10 cellular contexts compared by ENCODE assay signal in the genomic region with DNA sequence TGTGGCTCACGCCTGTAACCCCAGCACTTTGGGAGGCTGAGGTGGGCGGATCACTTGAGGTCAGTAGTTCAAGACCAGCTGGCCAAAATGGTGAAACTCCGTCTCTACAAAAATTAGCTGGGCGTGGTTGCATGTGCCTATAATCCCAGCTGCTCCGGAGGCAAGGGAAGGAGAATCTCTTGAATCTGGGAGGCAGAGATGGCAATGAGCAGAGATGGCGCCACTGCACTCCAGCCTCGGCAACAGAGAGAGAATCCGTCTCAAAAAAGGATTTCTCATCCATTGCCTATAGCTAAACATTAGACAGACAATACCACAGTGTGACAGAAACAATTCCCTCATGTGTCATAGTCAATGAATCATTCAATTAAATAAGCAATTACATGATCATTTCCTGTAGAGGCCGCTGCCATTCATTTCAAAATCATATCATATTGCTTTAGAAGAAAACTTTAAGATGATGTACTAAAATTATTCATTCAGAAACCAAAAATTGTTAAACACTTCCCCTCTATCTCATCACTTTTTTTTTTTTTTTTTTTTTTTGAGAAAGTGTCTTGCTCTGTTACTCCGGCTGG.
DNase-seq lines count a peak whose midpoint lies in the region; ATAC-seq, FAIRE-seq and TF ChIP-seq lines count a peak whose summit lies in the region.
"Had no signal": no experiment of that assay in that cellular context is flagged by ENCODE, and none has a peak within 500 bp of the region (broad histone marks: within the 10 kb centered on the region; RNA-seq: fewer than 3 reads in every experiment).

No MANE protein-coding gene starts in this region.

- peak; percentile 32 to 53 (median 40) for ATAC-seq in natural killer cell
- ATAC-seq in GM21717 (IDR thresholded peaks at IDR 0.05; ENCODE audit: unreplicated experiment), result no peak
- ATAC-seq in GM18867 (IDR thresholded peaks at IDR 0.05; ENCODE audit: unreplicated experiment), result no peak
- ATAC-seq: heart left ventricle had no signal

- no peak overlapping the region for H3K4me3 Mint-ChIP-seq in natural killer cell

- TF ChIP-seq CTCF in astrocyte of the cerebellum (IDR thresholded peaks at IDR 0.05; ENCODE audit: low read depth, low read length, missing control alignments) (peak; percentile 8), natural killer cell (IDR thresholded peaks at IDR 0.05) (no peak)

- FAIRE-seq in HTR-8/SVneo (lab: Jason Lieb, UNC), result no peak

- intact Hi-C loops in natural killer cell (cut with micrococcal nuclease), result loop anchor here (2.0 kb wide), 1 partner anchor 74 kb away; no protein-coding TSS in a partner anchor

- H3K27ac Mint-ChIP-seq in natural killer cell, result no peak overlapping the region

- H3K27me3 Mint-ChIP-seq in natural killer cell (ENCODE audit: low read depth in 2 of 2), result peaks cover 8 to 16% of the 10 kb centered on the region in 2 donors

- H3K4me1 Mint-ChIP-seq in natural killer cell, result no peaks in the 10 kb centered on the region

- no peaks in the 10 kb centered on the region for H3K36me3 Mint-ChIP-seq in natural killer cell

- in situ Hi-C loops in astrocyte of the cerebellum (cut with HindIII; ENCODE audit: low sequenced_read_pairs), result no loop called here

- no peak overlapping the region for H3K4me3 ChIP-seq in astrocyte of the cerebellum (ENCODE audit: low read depth, low read length)
- H3K4me3 ChIP-seq: heart left ventricle had no signal

- DNase-seq in EH (ENCODE audit: low read depth) (peak; percentile 26), HTR-8/SVneo (ENCODE audit: insufficient read length, low spot score) (peak; percentile 29), astrocyte of the cerebellum (ENCODE audit: low read depth) (no peak), natural killer cell (no peak), NCI-H226 (no peak)
- DNase-seq: activated effector memory CD4-positive, alpha-beta T cell treated with Interleukin-2 at 50 U/mL for 16 hours; H7; heart left ventricle had no signal

- H3K9me3 Mint-ChIP-seq in natural killer cell, result no peaks in the 10 kb centered on the region

Comparison
In these comparisons a context has a peak if more than half of its experiments do, and no peak if none do; other contexts are left out.
1. DNase-seq: peak in EH (single experiment) and HTR-8/SVneo (single experiment); none in astrocyte of the cerebellum (single experiment), natural killer cell (single experiment) and NCI-H226 (single experiment).
2. ATAC-seq: peak in natural killer cell (3 of 3); none in GM21717 (single experiment) and GM18867 (single experiment).